In genomic region chr22:40728731-40729189, GRCh38 we compare ENCODE assay signal across 10 cellular contexts. TPM values are rescaled to one million over a fixed set of nuclear protein-coding genes. Genes with fewer than 3 reads are reported as not detected.
DNase-seq lines count a peak whose midpoint lies in the region; ATAC-seq lines count a peak whose summit lies in the region.
"Had no signal": no experiment of that assay in that cellular context is flagged by ENCODE, and none has a peak within 500 bp of the region (broad histone marks: within the 10 kb centered on the region; RNA-seq: fewer than 3 reads in every experiment).

No MANE protein-coding gene starts in this region.

- H3K27ac Mint-ChIP-seq in T-cell: peak overlapping the region; percentile 97 to 99
- H3K27ac Mint-ChIP-seq in activated naive CD8-positive, alpha-beta T cell treated with anti-CD3 and anti-CD28 coated beads, Interleukin-2, amount 50 U/mL, for 24 hours: peak overlapping the region; percentile 85

- no peaks in the 10 kb centered on the region for H3K27me3 ChIP-seq in HAP-1 (ENCODE audit: low read depth)

- peaks cover 57 to 59% (median 58%) of the 10 kb centered on the region in 3 donors for H3K4me1 Mint-ChIP-seq in T-cell
- peaks cover 51% of the 10 kb centered on the region for H3K4me1 Mint-ChIP-seq in activated naive CD8-positive, alpha-beta T cell treated with anti-CD3 and anti-CD28 coated beads, Interleukin-2, amount 50 U/mL, for 24 hours

- no peaks in the 10 kb centered on the region for H3K9me3 Mint-ChIP-seq in T-cell
- H3K9me3 Mint-ChIP-seq in activated naive CD8-positive, alpha-beta T cell treated with anti-CD3 and anti-CD28 coated beads, Interleukin-2, amount 50 U/mL, for 24 hours: no peaks in the 10 kb centered on the region

- no peaks in the 10 kb centered on the region for H3K36me3 Mint-ChIP-seq in T-cell
- H3K36me3 Mint-ChIP-seq in activated naive CD8-positive, alpha-beta T cell treated with anti-CD3 and anti-CD28 coated beads, Interleukin-2, amount 50 U/mL, for 24 hours (ENCODE audit: low read depth): peaks cover 2% of the 10 kb centered on the region

- peaks cover 3% of the 10 kb centered on the region; the same call in 1 of the 2 replicates for H3K9me3 ChIP-seq in HAP-1

- H3K36me3 ChIP-seq in HAP-1 (replicated peaks): no peaks in the 10 kb centered on the region

- POLR2A ChIA-PET in T-cell (lab: Charles Lee): no interaction called here

- no peak overlapping the region for H3K4me3 ChIP-seq in HAP-1

- in situ Hi-C loops in HAP-1 (cut with MboI; ENCODE audit: low sequenced_read_pairs): no loop called here

- peak; percentile 96 for DNase-seq in DMS153 (lab: John Stamatoyannopoulos, UW)
- peak; percentile 51 to 83 (median 72) for DNase-seq in T-cell
- peak; percentile 52 for DNase-seq in activated naive CD8-positive, alpha-beta T cell treated with anti-CD3 and anti-CD28 coated beads, Interleukin-2, amount 50 U/mL, for 24 hours
- DNase-seq in renal cortical epithelial cell (ENCODE audit: low read depth): peak; percentile 50
- DNase-seq in GM19240 (ENCODE audit: insufficient read length, low spot score): no peak
- DNase-seq in SKM-1 treated with dmso at 0.1 percent for 144 hours (lab: John Stamatoyannopoulos, UW; ENCODE audit: unreplicated experiment): no peak
- no peak for DNase-seq in HAP-1 (ENCODE audit: low spot score in 2 of 2)

- H3K4me1 ChIP-seq in HAP-1: peaks cover 29% of the 10 kb centered on the region
- H3K4me1 ChIP-seq: parathyroid adenoma had no signal

- H3K27me3 Mint-ChIP-seq in T-cell: no peaks in the 10 kb centered on the region
- no peaks in the 10 kb centered on the region for H3K27me3 Mint-ChIP-seq in activated naive CD8-positive, alpha-beta T cell treated with anti-CD3 and anti-CD28 coated beads, Interleukin-2, amount 50 U/mL, for 24 hours

- peak; percentile 75 to 84 (median 81) for ATAC-seq in T-cell (replicated peaks in 1 of 4)
- ATAC-seq in activated naive CD8-positive, alpha-beta T cell treated with anti-CD3 and anti-CD28 coated beads, Interleukin-2, amount 50 U/mL, for 24 hours: peak; percentile 25
- ATAC-seq in HG03565 (IDR thresholded peaks at IDR 0.05; ENCODE audit: unreplicated experiment): no peak

- CTCF ChIA-PET in T-cell (lab: Charles Lee): interaction anchor here in 1 of 2 donors (0.6 to 1.0 kb wide), 5 partner anchors 10 to 46 kb away, joined by 3 read pairs; no protein-coding TSS in a partner anchor

- H3K4me3 Mint-ChIP-seq in T-cell: peak overlapping the region; percentile 28 to 69 (median 49)
- H3K4me3 Mint-ChIP-seq in activated naive CD8-positive, alpha-beta T cell treated with anti-CD3 and anti-CD28 coated beads, Interleukin-2, amount 50 U/mL, for 24 hours: peak overlapping the region; percentile 61

RNA-seq across cellular contexts. Expression of gene MCHR1, which starts 49.5 kb away (rescaled TPM):
- total RNA-seq in T-cell (not detected), renal cortical epithelial cell (0.50 and 2.4 TPM in 2 replicates)
- total RNA-seq: T-helper 1 cell treated with Interleukin-12 subunit alpha and Interleukin-12 subunit beta and Interleukin-4 antibody, amounts not matched to agents 30 ng/mL and 1 ng/mL, for 36 hours had no signal

Comparison
In these comparisons a context has a peak if more than half of its experiments do, and no peak if none do; other contexts are left out.
1. DNase-seq: peak in DMS153 (single experiment), T-cell (34 of 34), activated naive CD8-positive, alpha-beta T cell treated with anti-CD3 and anti-CD28 coated beads, Interleukin-2, amount 50 U/mL, for 24 hours (single experiment) and renal cortical epithelial cell (single experiment); none in GM19240 (single experiment), SKM-1 treated with dmso at 0.1 percent for 144 hours (single experiment) and HAP-1 (0 of 2).